Comparison of ENCODE assay signal across 7 cellular contexts in the genomic region with DNA sequence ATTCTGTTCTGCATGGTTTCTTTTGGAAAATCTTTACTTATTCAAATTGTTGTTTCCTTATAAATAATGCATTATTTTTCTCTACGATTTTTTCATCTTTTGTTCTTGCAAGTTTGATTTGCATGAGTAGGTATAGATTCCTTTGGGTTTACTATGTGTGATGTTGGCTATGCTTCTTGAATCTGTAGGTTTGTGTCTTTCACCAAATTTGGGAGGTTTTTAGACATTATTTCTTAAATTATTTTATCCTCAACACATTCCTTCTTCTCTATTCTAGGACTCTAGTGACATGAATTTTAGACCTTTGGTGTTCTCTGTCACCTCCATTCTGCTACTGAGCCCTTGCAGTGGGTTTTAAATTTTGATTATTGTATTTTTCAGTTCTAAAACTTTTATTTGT.
"Had no signal": no experiment of that assay in that cellular context is flagged by ENCODE, and none has a peak within 500 bp of the region (broad histone marks: within the 10 kb centered on the region; RNA-seq: fewer than 3 reads in every experiment).

No MANE protein-coding gene starts in this region.

- H3K27me3 Mint-ChIP-seq: IgD-negative memory B cell had no signal

- H3K27ac ChIP-seq: HL-60 had no signal

- H3K4me3 Mint-ChIP-seq: GM23338, H9, HFFc6 had no signal

- H3K27ac Mint-ChIP-seq: GM23338, H9, HFFc6, IgD-negative memory B cell had no signal

- DNase-seq: H9, HCEC 1CT, HFFc6, KBM-7 had no signal

- H3K4me3 ChIP-seq: GM23338 had no signal
